ENCODE assay signal across 9 cellular contexts in genomic region chr20:48298851-48299484, GRCh38.
DNase-seq lines count a peak whose midpoint lies in the region; ATAC-seq lines count a peak whose summit lies in the region.
"Had no signal": no experiment of that assay in that cellular context is flagged by ENCODE, and none has a peak within 500 bp of the region (broad histone marks: within the 10 kb centered on the region; RNA-seq: fewer than 3 reads in every experiment).

No MANE protein-coding gene starts in this region.

- H3K4me1 ChIP-seq in skeletal muscle satellite cell (ENCODE audit: control insufficient read depth, insufficient read depth, low read length) = peaks cover 34% of the 10 kb centered on the region

- H3K36me3 ChIP-seq in skeletal muscle satellite cell (ENCODE audit: insufficient read depth, low read length) = no peaks in the 10 kb centered on the region

- H3K4me2 ChIP-seq in skeletal muscle satellite cell (ENCODE audit: low read length) = peak overlapping the region; percentile 26

- no peak overlapping the region for H3K9ac ChIP-seq in skeletal muscle satellite cell (ENCODE audit: low read depth, low read length)

- no peaks in the 10 kb centered on the region for H3K9me3 ChIP-seq in skeletal muscle satellite cell (replicated peaks; ENCODE audit: low read length)

- DNase-seq in HPDE6-E6E7 (ENCODE audit: extremely low spot score) (peak; percentile 85), NCI-H82 treated with DMSO at 0.1 percent for 48 hours (lab: John Stamatoyannopoulos, UW; ENCODE audit: unreplicated experiment) (peak; percentile 72), fibroblast of gingiva (ENCODE audit: low read depth) (peak; percentile 88)
- DNase-seq: NCI-H510A had no signal

- ATAC-seq in HG03342 (IDR thresholded peaks at IDR 0.05; ENCODE audit: unreplicated experiment) (no peak), GM18870 (IDR thresholded peaks at IDR 0.05; ENCODE audit: unreplicated experiment) (no peak), GM19395 (IDR thresholded peaks at IDR 0.05; ENCODE audit: unreplicated experiment) (no peak), GM19455 (IDR thresholded peaks at IDR 0.05; ENCODE audit: unreplicated experiment) (no peak)

- no peak overlapping the region for H3K4me3 ChIP-seq in skeletal muscle satellite cell (ENCODE audit: low read length)

- H3K27me3 ChIP-seq in skeletal muscle satellite cell (ENCODE audit: control insufficient read depth, insufficient read depth, low read length) = peaks cover 17% of the 10 kb centered on the region
